8 cellular contexts compared by ENCODE assay signal in the genomic region with DNA sequence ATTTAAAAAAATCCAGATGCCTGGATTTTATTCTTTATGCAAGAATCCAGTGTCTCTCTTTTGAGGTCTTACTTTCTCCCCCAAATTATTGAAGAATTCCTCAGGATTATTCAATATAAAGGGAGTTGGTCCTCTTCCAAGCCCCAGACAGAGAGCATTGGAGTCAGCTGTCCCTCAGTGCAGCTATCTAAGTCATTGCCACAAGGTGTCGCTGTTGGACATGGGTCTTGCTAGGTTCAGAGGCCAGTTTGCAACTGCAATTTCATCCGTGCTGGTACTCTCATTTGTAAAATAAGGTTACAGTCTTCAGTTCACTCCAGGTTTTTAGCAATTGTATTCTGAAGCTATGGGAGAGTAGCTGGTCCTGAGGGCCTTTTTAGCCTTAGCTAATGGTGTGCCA. TPM values are rescaled to one million over a fixed set of nuclear protein-coding genes. Genes with fewer than 3 reads are reported as not detected.
DNase-seq lines count a peak whose midpoint lies in the region; ATAC-seq lines count a peak whose summit lies in the region.

No MANE protein-coding gene starts in this region.

- no peaks in the 10 kb centered on the region for H3K9me3 Mint-ChIP-seq in activated T-helper 17 cell treated with anti-CD3 and anti-CD28 coated beads, Interleukin-2, amount 50 U/mL, for 72 hours
- peaks cover 0 to 12% (median 6%) of the 10 kb centered on the region in 6 donors for H3K9me3 Mint-ChIP-seq in immature natural killer cell
- H3K9me3 Mint-ChIP-seq in stimulated activated naive B cell treated with anti-CD40 and anti-IgM and Interleukin-4, amounts not matched to agents 10 μg/mL and 1 μg/mL and 100 μg/mL, for 72 hours = peaks cover 4 to 7% of the 10 kb centered on the region in 2 donors

- no peak overlapping the region for H3K4me3 Mint-ChIP-seq in activated T-helper 17 cell treated with anti-CD3 and anti-CD28 coated beads, Interleukin-2, amount 50 U/mL, for 72 hours
- no peak overlapping the region for H3K4me3 Mint-ChIP-seq in immature natural killer cell
- no peak overlapping the region for H3K4me3 Mint-ChIP-seq in stimulated activated naive B cell treated with anti-CD40 and anti-IgM and Interleukin-4, amounts not matched to agents 10 μg/mL and 1 μg/mL and 100 μg/mL, for 72 hours

- no peaks in the 10 kb centered on the region for H3K4me1 Mint-ChIP-seq in activated T-helper 17 cell treated with anti-CD3 and anti-CD28 coated beads, Interleukin-2, amount 50 U/mL, for 72 hours
- no peaks in the 10 kb centered on the region for H3K4me1 Mint-ChIP-seq in immature natural killer cell
- H3K4me1 Mint-ChIP-seq in stimulated activated naive B cell treated with anti-CD40 and anti-IgM and Interleukin-4, amounts not matched to agents 10 μg/mL and 1 μg/mL and 100 μg/mL, for 72 hours = peaks cover under 1 to 5% of the 10 kb centered on the region in 2 donors

- H3K27me3 Mint-ChIP-seq in activated T-helper 17 cell treated with anti-CD3 and anti-CD28 coated beads, Interleukin-2, amount 50 U/mL, for 72 hours = peaks cover 13% of the 10 kb centered on the region
- H3K27me3 Mint-ChIP-seq in immature natural killer cell (ENCODE audit: low read depth in 3 of 3) = peaks cover 2 to 4% (median 2%) of the 10 kb centered on the region in 3 donors
- H3K27me3 Mint-ChIP-seq in stimulated activated naive B cell treated with anti-CD40 and anti-IgM and Interleukin-4, amounts not matched to agents 10 μg/mL and 1 μg/mL and 100 μg/mL, for 72 hours = peaks cover 7 to 9% of the 10 kb centered on the region in 2 donors

- H3K27ac Mint-ChIP-seq in activated T-helper 17 cell treated with anti-CD3 and anti-CD28 coated beads, Interleukin-2, amount 50 U/mL, for 72 hours = no peak overlapping the region
- no peak overlapping the region for H3K27ac Mint-ChIP-seq in immature natural killer cell
- H3K27ac Mint-ChIP-seq in stimulated activated naive B cell treated with anti-CD40 and anti-IgM and Interleukin-4, amounts not matched to agents 10 μg/mL and 1 μg/mL and 100 μg/mL, for 72 hours = no peak overlapping the region

- peak; percentile 28 to 43 for DNase-seq in NOMO-1 (lab: John Stamatoyannopoulos, UW; ENCODE audit: unreplicated experiment in 2 of 2)
- DNase-seq in NOMO-1 treated with dmso at 0.1 percent for 144 hours (lab: John Stamatoyannopoulos, UW; ENCODE audit: unreplicated experiment) = no peak
- peak; percentile 45 for DNase-seq in HCEC 1CT
- DNase-seq in NCI-H2171 (lab: John Stamatoyannopoulos, UW) = peak; percentile 14
- DNase-seq in immature natural killer cell = peak in 2 of 3 donors; percentile 3 to 14
- DNase-seq in stimulated activated naive B cell treated with anti-CD40 and anti-IgM and Interleukin-4, amounts not matched to agents 10 μg/mL and 1 μg/mL and 100 μg/mL, for 72 hours = peak; percentile 48

- ATAC-seq in activated T-helper 17 cell treated with anti-CD3 and anti-CD28 coated beads, Interleukin-2, amount 50 U/mL, for 72 hours (replicated peaks) = peak; percentile 56
- peak; percentile 71 to 73 for ATAC-seq in stimulated activated naive B cell treated with anti-CD40 and anti-IgM and Interleukin-4, amounts not matched to agents 10 μg/mL and 1 μg/mL and 100 μg/mL, for 72 hours (replicated peaks)
- no peak for ATAC-seq in HG03039 (IDR thresholded peaks at IDR 0.05; ENCODE audit: unreplicated experiment)

- H3K36me3 Mint-ChIP-seq in activated T-helper 17 cell treated with anti-CD3 and anti-CD28 coated beads, Interleukin-2, amount 50 U/mL, for 72 hours (ENCODE audit: low read depth) = no peaks in the 10 kb centered on the region
- H3K36me3 Mint-ChIP-seq in immature natural killer cell = no peaks in the 10 kb centered on the region
- H3K36me3 Mint-ChIP-seq in stimulated activated naive B cell treated with anti-CD40 and anti-IgM and Interleukin-4, amounts not matched to agents 10 μg/mL and 1 μg/mL and 100 μg/mL, for 72 hours = peaks cover 0 to 8% of the 10 kb centered on the region in 2 donors

RNA-seq across cellular contexts. Expression of gene CCN2, which starts 27.8 kb away (rescaled TPM):
- total RNA-seq in activated T-helper 17 cell treated with anti-CD3 and anti-CD28 coated beads, Interleukin-2, amount 50 U/mL, for 72 hours = not detected
- not detected for polyA plus RNA-seq in immature natural killer cell
